Comparison of ENCODE assay signal across 17 cellular contexts in genomic region chr7:157640144-157640543, GRCh38.
A peak's percentile ranks its signal among the peaks of the same experiment; 100 is the strongest.
DNase-seq lines count a peak whose midpoint lies in the region; ATAC-seq and TF ChIP-seq lines count a peak whose summit lies in the region.
"Had no signal": no experiment of that assay in that cellular context is flagged by ENCODE, and none has a peak within 500 bp of the region (broad histone marks: within the 10 kb centered on the region; RNA-seq: fewer than 3 reads in every experiment).

No MANE protein-coding gene starts in this region.

- no peaks in the 10 kb centered on the region for H3K36me3 ChIP-seq in HEK293 (ENCODE audit: control insufficient read depth in 2 of 2, insufficient read depth in 1 of 2, low read length in 2 of 2)
- H3K36me3 ChIP-seq: BE2C, BLaER1 had no signal

- no peaks in the 10 kb centered on the region for H3K4me1 ChIP-seq in HEK293 (ENCODE audit: control insufficient read depth, insufficient read depth, low read length)
- H3K4me1 ChIP-seq: BE2C had no signal

- POLR2A ChIA-PET in HEK293 (lab: Yijun Ruan, JAX) = no interaction called here

- no peak for TF ChIP-seq CTCF in HEK293 (tag by site-specific recombination; IDR thresholded peaks at IDR 0.05)

- DNase-seq in activated naive CD4-positive, alpha-beta T cell treated with anti-CD3 and anti-CD28 coated beads, Interleukin-2, amount 50 U/mL, for 72 hours (ENCODE audit: low spot score in 2 of 2) = no peak
- no peak for DNase-seq in caudate nucleus (lab: John Stamatoyannopoulos, UW)
- DNase-seq in D341Med (ENCODE audit: low spot score) = no peak
- DNase-seq: 8988T; ACHN; BE2C; C1 segment of cervical spinal cord; CD4-positive, alpha-beta memory T cell; CD4-positive, CD25-positive, alpha-beta regulatory T cell; CD8-positive, alpha-beta memory T cell; COR-L47; DMS79 treated with DMSO at 0.1 percent for 48 hours; GF-D8 had no signal

- H3K9me3 Mint-ChIP-seq in activated naive CD4-positive, alpha-beta T cell treated with anti-CD3 and anti-CD28 coated beads, Interleukin-2, amount 50 U/mL, for 24 hours = peaks cover 10% of the 10 kb centered on the region
- peaks cover 9 to 20% of the 10 kb centered on the region in 2 donors for H3K9me3 Mint-ChIP-seq in activated naive CD4-positive, alpha-beta T cell treated with anti-CD3 and anti-CD28 coated beads, Interleukin-2, amount 50 U/mL, for 72 hours

- no peak overlapping the region for H3K4me3 Mint-ChIP-seq in activated naive CD4-positive, alpha-beta T cell treated with anti-CD3 and anti-CD28 coated beads, Interleukin-2, amount 50 U/mL, for 24 hours
- H3K4me3 Mint-ChIP-seq: CD14-positive monocyte; CD4-positive, alpha-beta memory T cell; CD4-positive, CD25-positive, alpha-beta regulatory T cell; CD8-positive, alpha-beta memory T cell had no signal

- no peak overlapping the region for H3K4me3 ChIP-seq in HEK293 (ENCODE audit: low read depth, low read length)
- H3K4me3 ChIP-seq: BLaER1 had no signal

- H3K27ac ChIP-seq in HEK293 (ENCODE audit: extremely low read depth, low read depth, low read length) (no peak overlapping the region), caudate nucleus (ENCODE audit: low read depth, low read length) (no peak overlapping the region)
- H3K27ac ChIP-seq: BLaER1 had no signal

- peaks cover 1% of the 10 kb centered on the region for H3K27me3 Mint-ChIP-seq in activated naive CD4-positive, alpha-beta T cell treated with anti-CD3 and anti-CD28 coated beads, Interleukin-2, amount 50 U/mL, for 24 hours

- H3K9me3 ChIP-seq in HEK293 (ENCODE audit: control insufficient read depth, insufficient read depth, low read depth, low read length) = no peaks in the 10 kb centered on the region
- H3K9me3 ChIP-seq: BE2C had no signal

- H3K4me1 Mint-ChIP-seq in activated naive CD4-positive, alpha-beta T cell treated with anti-CD3 and anti-CD28 coated beads, Interleukin-2, amount 50 U/mL, for 24 hours = peaks cover 3% of the 10 kb centered on the region
- H3K4me1 Mint-ChIP-seq: CD14-positive monocyte; CD4-positive, alpha-beta memory T cell; CD8-positive, alpha-beta memory T cell had no signal

- peak overlapping the region; percentile 6 for H3K27ac Mint-ChIP-seq in activated naive CD4-positive, alpha-beta T cell treated with anti-CD3 and anti-CD28 coated beads, Interleukin-2, amount 50 U/mL, for 24 hours
- H3K27ac Mint-ChIP-seq in activated naive CD4-positive, alpha-beta T cell treated with anti-CD3 and anti-CD28 coated beads, Interleukin-2, amount 50 U/mL, for 72 hours = no peak overlapping the region
- H3K27ac Mint-ChIP-seq: CD14-positive monocyte; CD4-positive, alpha-beta memory T cell; CD8-positive, alpha-beta memory T cell had no signal

- ATAC-seq in activated naive CD4-positive, alpha-beta T cell treated with anti-CD3 and anti-CD28 coated beads, Interleukin-2, amount 50 U/mL, for 72 hours = no peak

- CTCF ChIA-PET in HEK293 (lab: Yijun Ruan, JAX) = no interaction called here

- peaks cover 7% of the 10 kb centered on the region for H3K36me3 Mint-ChIP-seq in activated naive CD4-positive, alpha-beta T cell treated with anti-CD3 and anti-CD28 coated beads, Interleukin-2, amount 50 U/mL, for 24 hours
- peaks cover 0 to 12% of the 10 kb centered on the region in 2 donors for H3K36me3 Mint-ChIP-seq in activated naive CD4-positive, alpha-beta T cell treated with anti-CD3 and anti-CD28 coated beads, Interleukin-2, amount 50 U/mL, for 72 hours
- H3K36me3 Mint-ChIP-seq: CD14-positive monocyte; CD4-positive, CD25-positive, alpha-beta regulatory T cell had no signal

TF ChIP-seq in HEK293, 187 proteins besides CTCF, POLR2A, EP300 and RAD21:
- TF ChIP-seq ZBTB44 (tag by site-specific recombination; IDR thresholded peaks at IDR 0.05) (no peak), SETDB1 (IDR thresholded peaks at IDR 0.05; ENCODE audit: insufficient read length, low read length) (peak; percentile 67)
